11 cellular contexts compared by ENCODE assay signal in the genomic region with DNA sequence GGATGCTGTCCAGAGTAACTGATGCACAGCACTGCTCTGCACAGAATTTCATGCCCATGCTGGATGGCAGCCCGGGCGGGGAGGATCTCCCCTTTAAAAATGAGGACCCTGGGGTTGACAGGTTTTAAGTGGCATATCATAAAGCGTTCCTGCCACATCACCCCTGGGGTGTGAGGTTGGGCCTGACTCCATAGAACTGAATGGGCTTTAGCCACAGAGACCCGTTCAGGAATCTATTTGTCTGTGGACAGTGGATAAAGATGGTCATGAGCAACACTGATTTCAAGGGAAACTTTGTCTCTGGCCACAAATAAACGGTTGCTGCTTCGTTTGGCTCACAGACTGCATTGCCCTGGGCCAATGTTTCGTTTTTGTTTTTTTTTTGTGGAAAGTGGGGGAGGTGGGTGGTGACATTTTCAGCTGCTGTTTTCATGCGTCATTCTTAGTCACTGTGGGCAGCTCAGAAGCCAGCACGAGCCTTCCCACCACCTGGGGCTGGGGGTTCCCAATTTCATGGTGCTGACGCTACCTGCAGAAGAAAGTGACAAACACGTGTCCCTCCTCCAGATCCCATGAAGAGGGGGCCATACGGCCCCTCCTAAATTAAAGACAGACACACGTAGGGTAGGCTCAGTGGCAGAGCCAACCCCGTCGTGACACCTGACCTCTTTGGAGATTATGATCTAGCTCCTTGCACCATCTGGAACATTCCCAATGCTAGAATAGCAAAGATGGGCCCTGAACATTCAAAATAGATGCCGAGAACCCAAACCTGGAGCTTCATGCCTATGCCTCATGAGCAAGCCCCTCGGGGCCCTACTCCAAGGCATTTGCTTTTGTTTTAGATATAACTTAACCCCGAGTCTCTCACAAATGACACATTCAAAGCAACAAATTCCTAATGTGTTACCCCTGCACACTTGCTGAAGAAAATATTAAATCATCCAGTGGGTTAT. TPM values are rescaled to one million over a fixed set of nuclear protein-coding genes. Genes with fewer than 3 reads are reported as not detected.
DNase-seq lines count a peak whose midpoint lies in the region; ATAC-seq and TF ChIP-seq lines count a peak whose summit lies in the region.
"Had no signal": no experiment of that assay in that cellular context is flagged by ENCODE, and none has a peak within 500 bp of the region (broad histone marks: within the 10 kb centered on the region; RNA-seq: fewer than 3 reads in every experiment).

No MANE protein-coding gene starts in this region.

- DNase-seq in GM04503 (ENCODE audit: low read depth) = peak; percentile 39
- peak; percentile 14 for DNase-seq in RPMI8226
- DNase-seq in astrocyte of the spinal cord (ENCODE audit: low read depth, low spot score) = peak; percentile 87
- peak; percentile 77 for DNase-seq in stimulated activated CD4-positive, alpha-beta T cell treated with anti-CD3 and anti-CD28 coated beads, Interleukin-1b, Interleukin-23, amount 100 ng/mL, for 48 hours
- no peak for DNase-seq in Right ventricle myocardium inferior (ENCODE audit: missing footprints)
- no peak for DNase-seq in ascending aorta (ENCODE audit: low spot score in 2 of 2)
- DNase-seq in Kasumi-1 (lab: John Stamatoyannopoulos, UW) = no peak
- no peak for DNase-seq in NCI-H2081 treated with DMSO at 0.1 percent for 48 hours (lab: John Stamatoyannopoulos, UW)
- DNase-seq: naive B cell, NCI-H1417 had no signal

- in situ Hi-C loops in astrocyte of the spinal cord (cut with HindIII; ENCODE audit: low sequenced_read_pairs) = no loop called here

- H3K4me1 ChIP-seq in ascending aorta = no peaks in the 10 kb centered on the region

- no peaks in the 10 kb centered on the region for H3K27me3 ChIP-seq in ascending aorta
- H3K27me3 ChIP-seq: cardiac muscle cell had no signal

- no peak for ATAC-seq in Right ventricle myocardium inferior

- no peak overlapping the region for H3K4me3 ChIP-seq in astrocyte of the spinal cord (ENCODE audit: low read depth, low read length)
- no peak overlapping the region for H3K4me3 ChIP-seq in ascending aorta
- H3K4me3 ChIP-seq: cardiac muscle cell had no signal

- TF ChIP-seq CTCF in astrocyte of the spinal cord (IDR thresholded peaks at IDR 0.05; ENCODE audit: low read depth, low read length) (no peak), ascending aorta (IDR thresholded peaks at IDR 0.05) (no peak)

- intact Hi-C loops in Right ventricle myocardium inferior (cut with DNase I) = no loop called here
- intact Hi-C loops in ascending aorta (cut with DNase I) = no loop called here

- H3K9me3 ChIP-seq in ascending aorta = no peaks in the 10 kb centered on the region

- no peak overlapping the region for H3K27ac ChIP-seq in ascending aorta
- H3K27ac ChIP-seq: cardiac muscle cell had no signal

- H3K36me3 ChIP-seq in ascending aorta = no peaks in the 10 kb centered on the region
- H3K36me3 ChIP-seq: cardiac muscle cell had no signal

RNA-seq across cellular contexts. Expression of a gene that starts 54.8 kb away (rescaled TPM):
- total RNA-seq in Right ventricle myocardium inferior = not detected
- total RNA-seq in ascending aorta = not detected

Comparison
In these comparisons a context has a peak if more than half of its experiments do, and no peak if none do; other contexts are left out.
1. DNase-seq: peak in GM04503 (single experiment), RPMI8226 (single experiment), astrocyte of the spinal cord (single experiment) and stimulated activated CD4-positive, alpha-beta T cell treated with anti-CD3 and anti-CD28 coated beads, Interleukin-1b, Interleukin-23, amount 100 ng/mL, for 48 hours (single experiment); none in Right ventricle myocardium inferior (single experiment), ascending aorta (0 of 2), Kasumi-1 (0 of 2) and NCI-H2081 treated with DMSO at 0.1 percent for 48 hours (single experiment).